In the genomic region with DNA sequence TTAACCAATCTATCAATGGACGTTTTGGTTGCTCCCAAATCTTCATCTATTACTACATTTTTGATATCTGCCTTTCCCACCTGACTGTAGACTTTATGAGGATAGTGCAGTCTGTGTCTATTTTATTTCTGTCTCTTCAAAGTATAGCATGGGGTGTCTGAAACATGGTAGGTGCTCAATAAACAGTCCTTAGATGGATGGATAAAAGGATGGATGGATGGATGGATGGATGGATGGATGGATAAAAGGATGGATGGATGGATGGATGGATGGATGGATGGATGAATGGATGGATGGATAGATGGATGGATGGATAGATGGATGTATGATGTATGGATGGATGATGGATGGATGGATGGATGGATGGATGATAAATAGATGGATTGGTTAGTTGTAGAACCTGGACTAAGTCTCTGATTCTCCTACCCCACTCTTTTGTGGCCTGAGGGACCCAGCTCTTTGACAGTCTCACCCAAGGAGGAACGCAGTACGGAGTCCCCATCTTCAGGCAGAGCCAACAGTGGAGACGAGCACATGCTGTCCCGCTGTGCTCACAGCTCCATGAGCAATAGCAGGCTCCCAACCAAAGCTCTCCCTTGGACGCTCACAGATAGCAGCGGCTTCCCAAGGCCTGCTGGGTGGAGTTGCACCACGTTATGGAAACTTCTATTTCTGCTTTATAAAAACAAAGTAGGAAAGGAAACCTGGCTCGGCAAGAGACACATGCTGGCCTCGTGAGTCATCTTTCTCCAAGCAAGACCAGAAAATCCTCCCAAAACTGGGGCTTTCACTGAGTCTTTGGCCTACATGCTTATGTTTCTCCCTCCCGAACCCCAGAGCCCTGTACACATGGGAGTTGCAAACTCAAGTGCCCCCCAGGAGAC, we compare ENCODE assay signal across 12 cellular contexts.
DNase-seq lines count a peak whose midpoint lies in the region; ATAC-seq and TF ChIP-seq lines count a peak whose summit lies in the region.
"Had no signal": no experiment of that assay in that cellular context is flagged by ENCODE, and none has a peak within 500 bp of the region (broad histone marks: within the 10 kb centered on the region; RNA-seq: fewer than 3 reads in every experiment).

No MANE protein-coding gene starts in this region.

- no peaks in the 10 kb centered on the region for H3F3A ChIP-seq in MM.1S (ENCODE audit: insufficient read depth, low read length)

- H4K20me1 ChIP-seq in MM.1S (ENCODE audit: insufficient read depth, low read length) = no peaks in the 10 kb centered on the region

- no peaks in the 10 kb centered on the region for H3K9me2 ChIP-seq in MM.1S (replicated peaks; ENCODE audit: insufficient read depth, low read length)

- H3K27me3 ChIP-seq in ascending aorta = no peaks in the 10 kb centered on the region
- H3K27me3 ChIP-seq in skeletal muscle satellite cell (ENCODE audit: control insufficient read depth, insufficient read depth, low read length) = peaks cover 13% of the 10 kb centered on the region
- peaks cover 72% of the 10 kb centered on the region for H3K27me3 ChIP-seq in MM.1S (replicated peaks; ENCODE audit: insufficient read depth, low read length)

- peak; percentile 81 to 90 for ATAC-seq in left cardiac atrium
- no peak for ATAC-seq in HG03565 (IDR thresholded peaks at IDR 0.05; ENCODE audit: unreplicated experiment)
- ATAC-seq in GM19467 (IDR thresholded peaks at IDR 0.05; ENCODE audit: unreplicated experiment) = no peak
- ATAC-seq: activated CD8-positive, alpha-beta T cell treated with anti-CD3 and anti-CD28 coated beads for 36 hours had no signal

- H3K4me3 ChIP-seq in ascending aorta (no peak overlapping the region), skeletal muscle satellite cell (ENCODE audit: low read length) (no peak overlapping the region), MM.1S (ENCODE audit: low read length) (no peak overlapping the region)
- H3K4me3 ChIP-seq: prostate gland had no signal

- TF ChIP-seq CTCF in ascending aorta (IDR thresholded peaks at IDR 0.05) = no peak
- TF ChIP-seq CTCF in MM.1S (IDR thresholded peaks at IDR 0.05; ENCODE audit: low read length) = no peak

- H3K9ac ChIP-seq in skeletal muscle satellite cell (ENCODE audit: low read depth, low read length) = no peak overlapping the region
- H3K9ac ChIP-seq in MM.1S (ENCODE audit: low read length) = no peak overlapping the region

- H2AFZ ChIP-seq in MM.1S (ENCODE audit: low read length) = no peak overlapping the region

- H3K4me2 ChIP-seq in skeletal muscle satellite cell (ENCODE audit: low read length) (peak overlapping the region; percentile 35), MM.1S (ENCODE audit: low read depth, low read length) (no peak overlapping the region)

- H3K9me3 ChIP-seq in ascending aorta (no peaks in the 10 kb centered on the region), skeletal muscle satellite cell (replicated peaks; ENCODE audit: low read length) (no peaks in the 10 kb centered on the region), MM.1S (replicated peaks; ENCODE audit: insufficient read depth, low read length) (no peaks in the 10 kb centered on the region)
- H3K9me3 ChIP-seq: prostate gland had no signal

- H3K27ac ChIP-seq in ascending aorta = peak overlapping the region; percentile 68 to 76
- H3K27ac ChIP-seq in MM.1S (ENCODE audit: low read length) = no peak overlapping the region

- H3K4me1 ChIP-seq in ascending aorta (peaks cover 11 to 46% of the 10 kb centered on the region in 2 donors), skeletal muscle satellite cell (ENCODE audit: control insufficient read depth, insufficient read depth, low read length) (peaks cover 45% of the 10 kb centered on the region), MM.1S (ENCODE audit: low read length) (no peaks in the 10 kb centered on the region)
- H3K4me1 ChIP-seq: prostate gland had no signal

- H3K36me3 ChIP-seq in ascending aorta (no peaks in the 10 kb centered on the region), skeletal muscle satellite cell (ENCODE audit: insufficient read depth, low read length) (no peaks in the 10 kb centered on the region), MM.1S (replicated peaks; ENCODE audit: insufficient read depth, low read length) (no peaks in the 10 kb centered on the region)
- H3K36me3 ChIP-seq: prostate gland had no signal

- DNase-seq in ELR (ENCODE audit: low read depth) (peak; percentile 69), ascending aorta (ENCODE audit: low spot score in 2 of 2) (peak; percentile 72 to 96), left cardiac atrium (peak; percentile 85), MM.1S (no peak)
- DNase-seq in effector CD8-positive, alpha-beta T cell (lab: John Stamatoyannopoulos, UW) = no peak
- DNase-seq: activated CD8-positive, alpha-beta T cell treated with anti-CD3 and anti-CD28 coated beads for 36 hours; DMS153; stimulated activated naive CD4-positive, alpha-beta T cell had no signal

- no peaks in the 10 kb centered on the region for H3K79me2 ChIP-seq in MM.1S (ENCODE audit: low read length)

- intact Hi-C loops in ascending aorta (cut with DNase I) = loop anchor here (2.0 to 10.0 kb wide), 5 partner anchors 85 to 697 kb away; a partner anchor contains a TSS
- intact Hi-C loops in left cardiac atrium (cut with DNase I) = no loop called here

Comparison
In these comparisons a context has a peak if more than half of its experiments do, and no peak if none do; other contexts are left out.
1. DNase-seq: peak in ELR (single experiment), ascending aorta (2 of 2) and left cardiac atrium (single experiment); none in effector CD8-positive, alpha-beta T cell (single experiment) and MM.1S (single experiment).
2. ATAC-seq: peak in left cardiac atrium (2 of 2); none in HG03565 (single experiment) and GM19467 (single experiment).